In genomic region chr16:54651851-54652770, GRCh38 we compare ENCODE assay signal across 15 cellular contexts.
DNase-seq lines count a peak whose midpoint lies in the region; ATAC-seq and TF ChIP-seq lines count a peak whose summit lies in the region.
"Had no signal": no experiment of that assay in that cellular context is flagged by ENCODE, and none has a peak within 500 bp of the region (broad histone marks: within the 10 kb centered on the region; RNA-seq: fewer than 3 reads in every experiment).

No MANE protein-coding gene starts in this region.

- H3K4me2 ChIP-seq in GM23338 (peak overlapping the region; percentile 36), neural progenitor cell (peak overlapping the region; percentile 74)

- H3K27ac Mint-ChIP-seq in GM23338 = no peak overlapping the region
- no peak overlapping the region for H3K27ac Mint-ChIP-seq in endodermal cell
- peak overlapping the region; percentile 97 for H3K27ac Mint-ChIP-seq in neural progenitor cell
- H3K27ac Mint-ChIP-seq: activated CD8-positive, alpha-beta memory T cell treated with anti-CD3 and anti-CD28 coated beads, Interleukin-2, amount 10 ng/mL, durations not matched to agents 7 days and 5 days; activated naive CD4-positive, alpha-beta T cell treated with anti-CD3 and anti-CD28 coated beads, Interleukin-2, amount 50 U/mL, for 24 hours had no signal

- H3K36me3 Mint-ChIP-seq in GM23338 (ENCODE audit: low read depth) (peaks cover 4% of the 10 kb centered on the region; the same call in 2 of the 3 replicates), endodermal cell (ENCODE audit: low read depth) (no peaks in the 10 kb centered on the region), neural progenitor cell (no peaks in the 10 kb centered on the region)
- H3K36me3 Mint-ChIP-seq: activated CD8-positive, alpha-beta memory T cell treated with anti-CD3 and anti-CD28 coated beads, Interleukin-2, amount 10 ng/mL, durations not matched to agents 7 days and 5 days; activated naive CD4-positive, alpha-beta T cell treated with anti-CD3 and anti-CD28 coated beads, Interleukin-2, amount 50 U/mL, for 24 hours had no signal

- peaks cover 90% of the 10 kb centered on the region for H3K27me3 ChIP-seq in GM23338 (ENCODE audit: insufficient read depth)
- H3K27me3 ChIP-seq in endodermal cell (ENCODE audit: control insufficient read depth, insufficient read depth, low read length, poor library complexity, severe bottlenecking) = peaks cover 39% of the 10 kb centered on the region
- no peaks in the 10 kb centered on the region for H3K27me3 ChIP-seq in neural progenitor cell

- H3K9ac ChIP-seq in endodermal cell (ENCODE audit: extremely low read depth, low read length, poor library complexity, severe bottlenecking) (no peak overlapping the region), neural progenitor cell (no peak overlapping the region)

- peaks cover 66% of the 10 kb centered on the region for H3K4me1 ChIP-seq in GM23338 (ENCODE audit: insufficient read depth)
- no peaks in the 10 kb centered on the region for H3K4me1 ChIP-seq in endodermal cell (ENCODE audit: control insufficient read depth, insufficient read depth, low read length)
- peaks cover 69% of the 10 kb centered on the region for H3K4me1 ChIP-seq in neural progenitor cell

- peaks cover 2% of the 10 kb centered on the region; the same call in 2 of the 3 replicates for H3K9me3 Mint-ChIP-seq in GM23338
- H3K9me3 Mint-ChIP-seq in endodermal cell = no peaks in the 10 kb centered on the region
- H3K9me3 Mint-ChIP-seq in neural progenitor cell = peaks cover 2% of the 10 kb centered on the region
- H3K9me3 Mint-ChIP-seq: activated naive CD4-positive, alpha-beta T cell treated with anti-CD3 and anti-CD28 coated beads, Interleukin-2, amount 50 U/mL, for 24 hours had no signal

- DNase-seq in GM23338 (ENCODE audit: low spot score) (peak; percentile 52), NOMO-1 (lab: John Stamatoyannopoulos, UW; ENCODE audit: unreplicated experiment in 2 of 2) (peak; percentile 84 to 86), endodermal cell (no peak), neural progenitor cell (ENCODE audit: low spot score) (peak; percentile 50), HPDE6-E6E7 (ENCODE audit: extremely low spot score) (no peak), posterior cingulate gyrus (no peak), NCI-H2081 (lab: John Stamatoyannopoulos, UW) (no peak)
- DNase-seq: activated CD8-positive, alpha-beta memory T cell treated with anti-CD3 and anti-CD28 coated beads, Interleukin-2, amount 10 ng/mL, durations not matched to agents 7 days and 5 days; central memory CD4-positive, alpha-beta T cell; NCI-H2029 treated with DMSO at 0.1 percent for 48 hours; transverse colon had no signal

- no peaks in the 10 kb centered on the region for H4K20me1 ChIP-seq in GM23338 (replicated peaks; ENCODE audit: insufficient read depth)
- H4K20me1 ChIP-seq in neural progenitor cell (ENCODE audit: low read depth) = no peaks in the 10 kb centered on the region

- H3F3A ChIP-seq in GM23338 (replicated peaks; ENCODE audit: low read depth) (0 out of 2 replicates have a peak, but pooled peaks cover 8% of the 10 kb centered on the region), neural progenitor cell (ENCODE audit: low read depth) (peaks cover 56% of the 10 kb centered on the region)

- H3K4me3 Mint-ChIP-seq in GM23338 (peak overlapping the region; percentile 49), endodermal cell (peak overlapping the region; percentile 31), neural progenitor cell (peak overlapping the region; percentile 80)
- H3K4me3 Mint-ChIP-seq: activated CD8-positive, alpha-beta memory T cell treated with anti-CD3 and anti-CD28 coated beads, Interleukin-2, amount 10 ng/mL, durations not matched to agents 7 days and 5 days; activated naive CD4-positive, alpha-beta T cell treated with anti-CD3 and anti-CD28 coated beads, Interleukin-2, amount 50 U/mL, for 24 hours had no signal

- H3K4me3 ChIP-seq in GM23338 (peak overlapping the region; percentile 16), endodermal cell (ENCODE audit: low read length) (peak overlapping the region; percentile 48), neural progenitor cell (peak overlapping the region; percentile 41)
- H3K4me3 ChIP-seq: transverse colon had no signal

- TF ChIP-seq CTCF in GM23338 (conservative IDR thresholded peaks at IDR 0.05; ENCODE audit: low read depth in 2 of 2) (no peak), endodermal cell (conservative IDR thresholded peaks at IDR 0.05) (no peak), neural progenitor cell (IDR thresholded peaks at IDR 0.05) (no peak)

- intact Hi-C loops in posterior cingulate gyrus (cut with DNase I) = no loop called here

- H2AFZ ChIP-seq in GM23338 (no peak overlapping the region), neural progenitor cell (replicated peaks) (no peak overlapping the region)

- no peaks in the 10 kb centered on the region for H3K36me3 ChIP-seq in GM23338 (ENCODE audit: insufficient read depth)
- no peaks in the 10 kb centered on the region for H3K36me3 ChIP-seq in endodermal cell (ENCODE audit: control insufficient read depth, insufficient read depth, low read length)
- H3K36me3 ChIP-seq in neural progenitor cell = no peaks in the 10 kb centered on the region
- H3K36me3 ChIP-seq: transverse colon had no signal

- peak overlapping the region; percentile 4; the same call in 1 of the 2 replicates for H3K27ac ChIP-seq in GM23338 (ENCODE audit: low read depth)
- peak overlapping the region; percentile 98 for H3K27ac ChIP-seq in endodermal cell (ENCODE audit: low read depth, low read length)
- H3K27ac ChIP-seq in neural progenitor cell = no peak overlapping the region
- H3K27ac ChIP-seq: epithelial cell of prostate, transverse colon, VCaP had no signal

- H3K4me1 Mint-ChIP-seq in GM23338 = peaks cover 73% of the 10 kb centered on the region
- H3K4me1 Mint-ChIP-seq in endodermal cell = peaks cover 34% of the 10 kb centered on the region
- H3K4me1 Mint-ChIP-seq in neural progenitor cell = peaks cover 75% of the 10 kb centered on the region
- H3K4me1 Mint-ChIP-seq: activated CD8-positive, alpha-beta memory T cell treated with anti-CD3 and anti-CD28 coated beads, Interleukin-2, amount 10 ng/mL, durations not matched to agents 7 days and 5 days; activated naive CD4-positive, alpha-beta T cell treated with anti-CD3 and anti-CD28 coated beads, Interleukin-2, amount 50 U/mL, for 24 hours had no signal

- 22 to 35% methylated on average over 9 to 13 of the region's 14 CpGs for WGBS in endodermal cell (ENCODE audit: insufficient coverage in 1 of 2, insufficient read length in 1 of 2), 2 experiments

- H3K27me3 Mint-ChIP-seq in GM23338 (ENCODE audit: insufficient read depth, low read depth, poor library complexity) (peaks cover 84% of the 10 kb centered on the region), endodermal cell (ENCODE audit: insufficient read depth) (peaks cover 84% of the 10 kb centered on the region), neural progenitor cell (ENCODE audit: insufficient read depth, low read depth) (peaks cover 11% of the 10 kb centered on the region)

- H3K79me2 ChIP-seq in GM23338 (replicated peaks; ENCODE audit: insufficient read depth) (no peaks in the 10 kb centered on the region), neural progenitor cell (ENCODE audit: low read depth) (no peaks in the 10 kb centered on the region)

- ATAC-seq in GM23338 (peak; percentile 12), GM21423 (IDR thresholded peaks at IDR 0.05; ENCODE audit: unreplicated experiment) (no peak)
- ATAC-seq: activated CD8-positive, alpha-beta memory T cell treated with anti-CD3 and anti-CD28 coated beads, Interleukin-2, amount 10 ng/mL, durations not matched to agents 7 days and 5 days had no signal

- no peaks in the 10 kb centered on the region for H3K9me3 ChIP-seq in endodermal cell (ENCODE audit: control insufficient read depth, low read length)
- no peaks in the 10 kb centered on the region for H3K9me3 ChIP-seq in neural progenitor cell (ENCODE audit: low read depth)
- H3K9me3 ChIP-seq: transverse colon had no signal

- H3K9me2 ChIP-seq in GM23338 (ENCODE audit: insufficient read depth) = no peaks in the 10 kb centered on the region

TF ChIP-seq in GM23338, 12 proteins besides CTCF, POLR2A, EP300 and RAD21:
- TF ChIP-seq POLR2AphosphoS5 (IDR thresholded peaks at IDR 0.05; ENCODE audit: low read depth) = no peak
- TF ChIP-seq JUNB (IDR thresholded peaks at IDR 0.05; ENCODE audit: unreplicated experiment) = no peak
- no peak for TF ChIP-seq ZNF114 (CRISPR knock-in tag; IDR thresholded peaks at IDR 0.05)
- no peak for TF ChIP-seq EZH2phosphoT487 (IDR thresholded peaks at IDR 0.05; ENCODE audit: unreplicated experiment)
- no peak for TF ChIP-seq REST (IDR thresholded peaks at IDR 0.05; ENCODE audit: unreplicated experiment)
- TF ChIP-seq STAT1 (IDR thresholded peaks at IDR 0.05; ENCODE audit: unreplicated experiment) = no peak
- TF ChIP-seq ZNF331 (CRISPR knock-in tag; IDR thresholded peaks at IDR 0.05; ENCODE audit: low read depth) = no peak
- no peak for TF ChIP-seq NANOG (IDR thresholded peaks at IDR 0.05; ENCODE audit: borderline replicate concordance)
- no peak for TF ChIP-seq EZH2 (IDR thresholded peaks at IDR 0.05; ENCODE audit: low read depth, unreplicated experiment)
TF ChIP-seq in GM23338: peak in this region for 0.

Comparison
In these comparisons a context has a peak if more than half of its experiments do, and no peak if none do; other contexts are left out.
1. DNase-seq: peak in GM23338 (single experiment), NOMO-1 (2 of 2) and neural progenitor cell (single experiment); none in endodermal cell (single experiment), HPDE6-E6E7 (single experiment), posterior cingulate gyrus (0 of 10) and NCI-H2081 (0 of 2).
2. Peak in every context shown above with its lines, with median percentiles within 50 percentile points of each other: H3K4me3 ChIP-seq and H3K4me3 Mint-ChIP-seq.